ENCODE assay signal across 9 cellular contexts in the genomic region with DNA sequence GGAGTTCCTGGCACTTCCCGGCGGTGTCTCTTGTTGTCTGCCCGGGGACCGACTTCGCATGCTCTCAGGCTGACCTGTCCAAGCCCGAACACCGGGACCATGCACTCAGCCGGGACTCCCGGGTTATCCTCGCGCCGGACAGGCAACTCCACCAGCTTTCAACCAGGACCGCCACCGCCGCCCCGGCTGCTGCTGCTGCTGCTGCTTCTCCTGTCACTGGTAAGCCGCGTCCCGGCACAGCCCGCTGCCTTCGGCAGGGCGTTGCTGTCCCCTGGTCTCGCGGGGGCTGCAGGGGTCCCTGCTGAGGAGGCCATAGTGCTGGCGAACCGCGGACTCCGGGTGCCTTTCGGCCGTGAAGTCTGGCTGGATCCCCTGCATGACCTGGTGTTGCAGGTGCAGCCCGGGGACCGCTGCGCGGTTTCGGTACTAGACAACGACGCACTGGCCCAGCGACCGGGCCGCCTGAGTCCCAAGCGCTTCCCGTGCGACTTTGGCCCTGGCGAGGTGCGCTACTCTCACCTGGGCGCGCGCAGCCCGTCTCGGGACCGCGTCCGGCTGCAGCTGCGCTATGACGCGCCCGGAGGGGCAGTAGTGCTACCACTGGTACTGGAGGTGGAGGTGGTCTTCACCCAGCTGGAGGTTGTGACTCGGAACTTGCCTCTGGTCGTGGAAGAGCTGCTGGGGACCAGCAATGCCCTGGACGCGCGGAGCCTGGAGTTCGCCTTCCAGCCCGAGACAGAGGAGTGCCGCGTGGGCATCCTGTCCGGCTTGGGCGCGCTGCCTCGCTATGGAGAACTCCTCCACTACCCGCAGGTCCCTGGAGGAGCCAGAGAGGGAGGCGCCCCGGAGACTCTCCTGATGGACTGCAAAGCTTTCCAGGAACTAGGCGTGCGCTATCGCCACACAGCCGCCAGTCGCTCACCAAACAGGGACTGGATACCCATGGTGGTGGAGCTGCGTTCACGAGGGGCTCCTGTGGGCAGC. TPM values are rescaled to one million over a fixed set of nuclear protein-coding genes. Genes with fewer than 3 reads are reported as not detected.
DNase-seq lines count a peak whose midpoint lies in the region; ATAC-seq and TF ChIP-seq lines count a peak whose summit lies in the region.
"Had no signal": no experiment of that assay in that cellular context is flagged by ENCODE, and none has a peak within 500 bp of the region (broad histone marks: within the 10 kb centered on the region; RNA-seq: fewer than 3 reads in every experiment).

No MANE protein-coding gene starts in this region.

- no peak overlapping the region for H4K8ac ChIP-seq in IMR-90 (ENCODE audit: low read depth in 2 of 2, low read length in 2 of 2)

- no peaks in the 10 kb centered on the region for H4K20me1 ChIP-seq in IMR-90 (ENCODE audit: insufficient read depth, low read length)

- H4K5ac ChIP-seq in IMR-90 (ENCODE audit: low read depth, low read length): no peak overlapping the region

- no peaks in the 10 kb centered on the region for H3K9me3 ChIP-seq in IMR-90 (ENCODE audit: control insufficient read depth, insufficient read depth, low read length)
- H3K9me3 ChIP-seq in esophagus (ENCODE audit: control insufficient read depth in 2 of 2, insufficient read depth in 1 of 2, low read depth in 1 of 2, low read length in 1 of 2): peaks cover 0 to 3% of the 10 kb centered on the region in 2 donors
- H3K9me3 ChIP-seq in muscle layer of duodenum (ENCODE audit: control insufficient read depth in 1 of 2, low read length in 2 of 2): no peaks in the 10 kb centered on the region

- H3K36me3 ChIP-seq in ACC112 (ENCODE audit: insufficient read depth, low read length) (no peaks in the 10 kb centered on the region), IMR-90 (ENCODE audit: control insufficient read depth, insufficient read depth, low read length) (no peaks in the 10 kb centered on the region), esophagus (ENCODE audit: control insufficient read depth in 2 of 2, insufficient read depth in 2 of 2, low read length in 1 of 2) (no peaks in the 10 kb centered on the region), muscle layer of duodenum (ENCODE audit: control insufficient read depth in 1 of 2, insufficient read depth in 2 of 2, low read length in 2 of 2) (no peaks in the 10 kb centered on the region)

- H3K27me3 ChIP-seq in ACC112 (ENCODE audit: insufficient read depth, low read length): peaks cover 92% of the 10 kb centered on the region
- peaks cover 13% of the 10 kb centered on the region; the same call in 1 of the 2 replicates for H3K27me3 ChIP-seq in IMR-90 (ENCODE audit: control insufficient read depth, insufficient read depth, low read length)
- H3K27me3 ChIP-seq in esophagus (ENCODE audit: control insufficient read depth in 1 of 2, insufficient read depth in 2 of 2, low read length in 2 of 2): peaks cover 0 to 13% of the 10 kb centered on the region in 2 donors
- H3K27me3 ChIP-seq in muscle layer of duodenum (ENCODE audit: low read depth, low read length): no peaks in the 10 kb centered on the region

- CTCF ChIA-PET in IMR-90 (lab: Yijun Ruan, JAX): no interaction called here

- H3K79me2 ChIP-seq in ACC112 (ENCODE audit: control insufficient read depth, insufficient read depth, low read length, unreplicated experiment): no peaks in the 10 kb centered on the region

- H2BK120ac ChIP-seq in IMR-90 (ENCODE audit: low read depth, low read length): no peak overlapping the region

- H3K9ac ChIP-seq in IMR-90 (ENCODE audit: low read depth, low read length): no peak overlapping the region

- no peak overlapping the region for H2AK9ac ChIP-seq in IMR-90 (replicated peaks; ENCODE audit: low read depth, low read length, poor library complexity)

- peaks cover 6% of the 10 kb centered on the region for H3K4me1 ChIP-seq in ACC112 (ENCODE audit: control insufficient read depth, insufficient read depth, low read length, unreplicated experiment)
- H3K4me1 ChIP-seq in IMR-90 (ENCODE audit: control insufficient read depth, insufficient read depth, low read length): no peaks in the 10 kb centered on the region
- H3K4me1 ChIP-seq in esophagus (ENCODE audit: control insufficient read depth in 2 of 2, insufficient read depth in 2 of 2, low read length in 1 of 2): peaks cover 6 to 14% of the 10 kb centered on the region in 2 donors
- H3K4me1 ChIP-seq in muscle layer of duodenum (ENCODE audit: control insufficient read depth in 1 of 2, insufficient read depth in 2 of 2, low read length in 2 of 2): peaks cover 0 to 22% of the 10 kb centered on the region in 2 donors

- no TSS peak for BruUV-seq in IMR-90 (replicated peaks; lab: Mats Ljungman, UMichigan)

- H2BK15ac ChIP-seq in IMR-90 (ENCODE audit: low read depth, low read length): no peak overlapping the region

- DNase-seq in IMR-90: no peak
- no peak for DNase-seq in stimulated activated naive CD4-positive, alpha-beta T cell treated with Interleukin-2 at 50 U/mL for 16 hours (lab: John Stamatoyannopoulos, UW)
- DNase-seq: GF-D8 had no signal

- intact Hi-C loops in IMR-90 (cut with micrococcal nuclease): no loop called here

- H3K14ac ChIP-seq in IMR-90 (replicated peaks; ENCODE audit: low read depth, low read length): no peak overlapping the region

- in situ Hi-C loops in IMR-90 (cut with MboI; ENCODE audit: low sequenced_read_pairs): no loop called here

- no peak overlapping the region for H3K4ac ChIP-seq in IMR-90 (ENCODE audit: low read depth, low read length)

- no peak for TF ChIP-seq RAD21 in IMR-90 (IDR thresholded peaks at IDR 0.05; ENCODE audit: low read length)

- no peak overlapping the region for H3K4me2 ChIP-seq in IMR-90 (ENCODE audit: low read depth, low read length)

- 3% methylated on average over 33 of the region's 80 CpGs; no CpG with 5 or more reads in 1 of the 2 experiments for WGBS in IMR-90 (ENCODE audit: extremely low coverage in 2 of 2, insufficient read length in 1 of 2), 2 experiments
- WGBS in esophagus, 2 donors: 2 to 4% methylated on average over 79 to 80 of the region's 80 CpGs

- no peak for TF ChIP-seq CTCF in IMR-90 (conservative IDR thresholded peaks at IDR 0.05; ENCODE audit: low read depth, low read length)

- no peak overlapping the region for H3K56ac ChIP-seq in IMR-90 (ENCODE audit: extremely low read depth, insufficient read depth, low read length)

- H3K27ac ChIP-seq in ACC112 (ENCODE audit: low read depth, low read length) (no peak overlapping the region), IMR-90 (ENCODE audit: insufficient read depth, low read length) (no peak overlapping the region), esophagus (ENCODE audit: low read depth in 2 of 2, low read length in 1 of 2) (no peak overlapping the region), muscle layer of duodenum (ENCODE audit: low read length) (no peak overlapping the region)

- no peak overlapping the region for H4K91ac ChIP-seq in IMR-90 (ENCODE audit: insufficient read depth, low read depth, low read length)

- no peak overlapping the region for H3K18ac ChIP-seq in IMR-90 (ENCODE audit: low read depth, low read length)

- no peak overlapping the region for H2BK20ac ChIP-seq in IMR-90 (ENCODE audit: low read depth, low read length)

- no peak overlapping the region for H3K23ac ChIP-seq in IMR-90 (ENCODE audit: low read depth, low read length)

- H2AFZ ChIP-seq in ACC112 (ENCODE audit: low read length, unreplicated experiment) (peak overlapping the region; percentile 23), IMR-90 (replicated peaks; ENCODE audit: low read length, poor library complexity) (peak overlapping the region; percentile 51)

- H2BK5ac ChIP-seq in IMR-90 (ENCODE audit: low read depth, low read length, poor library complexity, severe bottlenecking): no peak overlapping the region

- TF ChIP-seq POLR2A in IMR-90 (IDR thresholded peaks at IDR 0.05; ENCODE audit: low read depth, low read length): no peak

- H3K4me3 ChIP-seq in ACC112 (ENCODE audit: low read depth, low read length): peak overlapping the region; percentile 65
- no peak overlapping the region; the same call in 1 of the 2 replicates for H3K4me3 ChIP-seq in IMR-90 (ENCODE audit: insufficient read depth, low read depth, low read length)
- H3K4me3 ChIP-seq in esophagus (ENCODE audit: low read depth in 1 of 2, low read length in 2 of 2): peak overlapping the region; percentile 37 to 39
- H3K4me3 ChIP-seq in muscle layer of duodenum (ENCODE audit: low read depth in 1 of 2, low read length in 2 of 2): peak overlapping the region; percentile 48 to 85

- no peaks in the 10 kb centered on the region for H3K9me1 ChIP-seq in IMR-90 (ENCODE audit: insufficient read depth, low read length)

- POLR2A ChIA-PET in IMR-90 (lab: Charles Lee; ENCODE audit: unreplicated experiment): no interaction called here

- no peaks in the 10 kb centered on the region for H3K79me1 ChIP-seq in IMR-90 (ENCODE audit: low read depth in 1 of 2, low read length in 2 of 2)

- ATAC-seq in IMR-90 (ENCODE audit: low read depth) (0 out of 2 replicates have a peak, but pooled peaks have one; percentile 17), GM18858 (IDR thresholded peaks at IDR 0.05; ENCODE audit: unreplicated experiment) (no peak), GM21737 (IDR thresholded peaks at IDR 0.05; ENCODE audit: unreplicated experiment) (no peak), HG03025 (IDR thresholded peaks at IDR 0.05; ENCODE audit: low FRiP score, unreplicated experiment) (no peak)

- no peak overlapping the region for H2AK5ac ChIP-seq in IMR-90 (ENCODE audit: low read depth, low read length)

- dilution Hi-C loops in IMR-90 (cut with HindIII; ENCODE audit: low sequenced_read_pairs, unreplicated experiment): no loop called here

TF ChIP-seq in IMR-90, 13 proteins besides CTCF, POLR2A, EP300 and RAD21:
- TF ChIP-seq SMC3 (IDR thresholded peaks at IDR 0.05; ENCODE audit: low read depth, low read length) (no peak), NFE2L2 (IDR thresholded peaks at IDR 0.05; ENCODE audit: low read depth, low read length) (no peak), MAZ (IDR thresholded peaks at IDR 0.05; ENCODE audit: borderline replicate concordance, low read depth, low read length) (no peak), RFX5 (IDR thresholded peaks at IDR 0.05; ENCODE audit: low read depth, low read length) (no peak), RCOR1 (IDR thresholded peaks at IDR 0.05; ENCODE audit: insufficient replicate concordance, low read length) (no peak)
- TF ChIP-seq, protein P1, sequence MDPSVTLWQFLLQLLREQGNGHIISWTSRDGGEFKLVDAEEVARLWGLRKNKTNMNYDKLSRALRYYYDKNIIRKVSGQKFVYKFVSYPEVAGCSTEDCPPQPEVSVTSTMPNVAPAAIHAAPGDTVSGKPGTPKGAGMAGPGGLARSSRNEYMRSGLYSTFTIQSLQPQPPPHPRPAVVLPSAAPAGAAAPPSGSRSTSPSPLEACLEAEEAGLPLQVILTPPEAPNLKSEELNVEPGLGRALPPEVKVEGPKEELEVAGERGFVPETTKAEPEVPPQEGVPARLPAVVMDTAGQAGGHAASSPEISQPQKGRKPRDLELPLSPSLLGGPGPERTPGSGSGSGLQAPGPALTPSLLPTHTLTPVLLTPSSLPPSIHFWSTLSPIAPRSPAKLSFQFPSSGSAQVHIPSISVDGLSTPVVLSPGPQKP (IDR thresholded peaks at IDR 0.05; ENCODE audit: borderline replicate concordance, low read depth, low read length): no peak

RNA-seq across cellular contexts. Expression of a gene that starts 0.7 kb away (rescaled TPM):
- total RNA-seq in IMR-90 (2012; rRNA removed): not detected in 2 replicates
- polyA plus RNA-seq in IMR-90 (2012; rRNA removed) (not detected in 2 replicates), esophagus (under 1 TPM; 0.01 to 0.02 TPM)
- polyA plus RNA-seq in IMR-90 (2012; cell fraction: cytosol; rRNA removed): not detected in 2 replicates
- polyA plus RNA-seq in IMR-90 (2012; cell fraction: nucleus; rRNA removed; ENCODE audit: low replicate concordance): not detected in 2 replicates
